Comparison of ENCODE assay signal across 15 cellular contexts in genomic region chr2:66890286-66890812, GRCh38.
"Had no signal": no experiment of that assay in that cellular context is flagged by ENCODE, and none has a peak within 500 bp of the region (broad histone marks: within the 10 kb centered on the region; RNA-seq: fewer than 3 reads in every experiment).

No MANE protein-coding gene starts in this region.

- H3K9me3 ChIP-seq: stomach had no signal

- H3K27ac ChIP-seq: cardiac muscle cell, coronary artery had no signal

- DNase-seq: activated CD4-positive, alpha-beta memory T cell treated with anti-CD3 and anti-CD28 coated beads for 36 hours; activated CD4-positive, alpha-beta T cell treated with anti-CD3 and anti-CD28 coated beads for 1 hour; activated gamma-delta T cell treated with Interleukin-2 at 50 U/mL for 16 hours; activated naive CD8-positive, alpha-beta T cell treated with anti-CD3 and anti-CD28 coated beads, Interleukin-2, amount 10 ng/mL, durations not matched to agents 7 days and 5 days; activated T-cell treated with anti-CD3 and anti-CD28 coated beads, Interleukin-2, amount 50 U/mL, for 48 hours; aorta; effector CD4-positive, alpha-beta T cell; immature natural killer cell; mammary epithelial cell; nephron progenitor cell; stimulated activated CD4-positive, alpha-beta T cell treated with anti-CD3 and anti-CD28 coated beads, Interleukin-15, amount 100 ng/mL, for 24 hours; stimulated activated CD4-positive, alpha-beta T cell treated with anti-CD3 and anti-CD28 coated beads, Interleukin-4, amount 100 ng/mL, for 24 hours; stomach had no signal

- H3K27me3 ChIP-seq: cardiac muscle cell, stomach had no signal

- H3K36me3 ChIP-seq: cardiac muscle cell, stomach had no signal

- H3K4me3 ChIP-seq: cardiac muscle cell, coronary artery, stomach had no signal
